In genomic region chrX:103805860-103806259, GRCh38 we compare ENCODE assay signal across 1 cellular context.
TF ChIP-seq lines count a peak whose summit lies in the region.

No MANE protein-coding gene starts in this region.

TF ChIP-seq in HepG2, 621 proteins besides CTCF, POLR2A, EP300 and RAD21 (continued from another document and continues in another):
- peak; percentile 83 for TF ChIP-seq ARID5B (CRISPR knock-in tag; IDR thresholded peaks at IDR 0.05)
- peak; percentile 83 for TF ChIP-seq GATAD2A (CRISPR knock-in tag; IDR thresholded peaks at IDR 0.05)
- no peak for TF ChIP-seq PCBP1 (IDR thresholded peaks at IDR 0.05; ENCODE audit: borderline replicate concordance, low read depth, low read length)
- TF ChIP-seq CREB3 (CRISPR knock-in tag; IDR thresholded peaks at IDR 0.05) = no peak
- TF ChIP-seq BATF2 (CRISPR knock-in tag; IDR thresholded peaks at IDR 0.05) = no peak
- TF ChIP-seq CEBPZ (IDR thresholded peaks at IDR 0.05; ENCODE audit: low read length) = no peak
- peak; percentile 51; the same call in 1 of the 2 replicates for TF ChIP-seq FOSL1 (CRISPR knock-in tag; IDR thresholded peaks at IDR 0.05; ENCODE audit: borderline replicate concordance)
- TF ChIP-seq ZNF256 (CRISPR knock-in tag; conservative IDR thresholded peaks at IDR 0.05) = no peak
- no peak for TF ChIP-seq ASH2L (IDR thresholded peaks at IDR 0.05; ENCODE audit: insufficient read length, low read depth, low read length)
- TF ChIP-seq ZNF841 (CRISPR knock-in tag; IDR thresholded peaks at IDR 0.05; ENCODE audit: borderline replicate concordance) = no peak
- TF ChIP-seq HNF1B (CRISPR knock-in tag; IDR thresholded peaks at IDR 0.05) = no peak
- TF ChIP-seq ZFP90 (CRISPR knock-in tag; IDR thresholded peaks at IDR 0.05; ENCODE audit: borderline replicate concordance) = no peak
- no peak for TF ChIP-seq ZNF703 (CRISPR knock-in tag; IDR thresholded peaks at IDR 0.05; ENCODE audit: borderline replicate concordance)
- no peak for TF ChIP-seq SP5 (CRISPR knock-in tag; IDR thresholded peaks at IDR 0.05; ENCODE audit: borderline replicate concordance, low read depth)
- TF ChIP-seq KAT7 (CRISPR knock-in tag; IDR thresholded peaks at IDR 0.05; ENCODE audit: borderline replicate concordance) = no peak
- TF ChIP-seq TCF7 (IDR thresholded peaks at IDR 0.05; ENCODE audit: low read depth) = peak; percentile 36; the same call in 1 of the 2 replicates
- TF ChIP-seq ZFP36L1 (CRISPR knock-in tag; IDR thresholded peaks at IDR 0.05) = no peak
- peak; percentile 33; the same call in 1 of the 2 replicates for TF ChIP-seq ELF3 (CRISPR knock-in tag; IDR thresholded peaks at IDR 0.05)
- TF ChIP-seq FOXK2 (IDR thresholded peaks at IDR 0.05) = no peak
- no peak for TF ChIP-seq NCOA5 (CRISPR knock-in tag; IDR thresholded peaks at IDR 0.05)
- no peak for TF ChIP-seq DZIP1 (CRISPR knock-in tag; IDR thresholded peaks at IDR 0.05)
- no peak for TF ChIP-seq NFYC (CRISPR knock-in tag; IDR thresholded peaks at IDR 0.05)
- TF ChIP-seq FOXA1 (IDR thresholded peaks at IDR 0.05) = no peak
- 0 out of 2 replicates have a peak, but pooled peaks have one; percentile 12 for TF ChIP-seq FOXA1 (CRISPR knock-in tag; IDR thresholded peaks at IDR 0.05)
- no peak for TF ChIP-seq RFX3 (CRISPR knock-in tag; IDR thresholded peaks at IDR 0.05)
- no peak for TF ChIP-seq WIZ (CRISPR knock-in tag; IDR thresholded peaks at IDR 0.05)
- no peak for TF ChIP-seq ZNF589 (CRISPR knock-in tag; conservative IDR thresholded peaks at IDR 0.05)
- no peak for TF ChIP-seq PBX3 (CRISPR knock-in tag; IDR thresholded peaks at IDR 0.05; ENCODE audit: borderline replicate concordance)
- TF ChIP-seq MED1 (CRISPR knock-in tag; IDR thresholded peaks at IDR 0.05) = peak; percentile 39; the same call in 1 of the 2 replicates
- no peak for TF ChIP-seq ZNF329 (CRISPR knock-in tag; IDR thresholded peaks at IDR 0.05; ENCODE audit: low read depth)
- no peak for TF ChIP-seq TSC22D2 (CRISPR knock-in tag; IDR thresholded peaks at IDR 0.05; ENCODE audit: borderline replicate concordance)
- no peak for TF ChIP-seq ZNF383 (CRISPR knock-in tag; IDR thresholded peaks at IDR 0.05; ENCODE audit: borderline replicate concordance)
- peak; percentile 40; the same call in 1 of the 2 replicates for TF ChIP-seq PITX1 (CRISPR knock-in tag; IDR thresholded peaks at IDR 0.05)
- no peak for TF ChIP-seq ZNF740 (CRISPR knock-in tag; IDR thresholded peaks at IDR 0.05)
- TF ChIP-seq POLR2AphosphoS5 (IDR thresholded peaks at IDR 0.05; ENCODE audit: low read depth, low read length) = no peak
- no peak for TF ChIP-seq ZNF205 (CRISPR knock-in tag; IDR thresholded peaks at IDR 0.05)
- TF ChIP-seq ZSCAN25 (CRISPR knock-in tag; IDR thresholded peaks at IDR 0.05) = no peak
- TF ChIP-seq GFI1 (CRISPR knock-in tag; IDR thresholded peaks at IDR 0.05; ENCODE audit: borderline replicate concordance) = peak; percentile 69
- TF ChIP-seq ZNF563 (CRISPR knock-in tag; IDR thresholded peaks at IDR 0.05) = no peak
- TF ChIP-seq FOXP1 (IDR thresholded peaks at IDR 0.05) = no peak
- peak; percentile 68 for TF ChIP-seq FOXP1 (CRISPR knock-in tag; IDR thresholded peaks at IDR 0.05)
- TF ChIP-seq CBX1 (IDR thresholded peaks at IDR 0.05; ENCODE audit: low read depth) = no peak
- TF ChIP-seq ZNF512 (CRISPR knock-in tag; IDR thresholded peaks at IDR 0.05) = no peak
- TF ChIP-seq ZBTB39 (CRISPR knock-in tag; IDR thresholded peaks at IDR 0.05) = no peak
